Comparison of ENCODE assay signal across 13 cellular contexts in the genomic region with DNA sequence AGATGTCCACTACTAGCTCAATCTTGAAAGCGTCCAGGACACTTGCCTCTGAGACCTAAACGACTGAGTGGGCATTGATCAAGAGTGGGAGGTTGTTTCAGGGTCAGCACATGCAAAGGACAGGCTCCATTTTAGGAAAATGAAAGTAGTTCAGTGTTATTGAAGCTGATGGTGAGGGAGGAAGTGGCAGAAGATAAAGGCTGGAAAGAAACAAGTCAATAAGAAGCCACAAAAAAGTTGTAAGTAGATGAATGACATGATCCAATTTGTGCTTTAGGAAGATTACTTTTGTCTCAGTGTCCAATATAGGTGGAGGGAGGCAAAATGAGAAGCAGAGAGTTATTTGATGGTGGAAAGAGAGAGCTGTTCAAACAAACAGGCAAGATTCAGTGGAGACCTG. TPM values are rescaled to one million over a fixed set of nuclear protein-coding genes. Genes with fewer than 3 reads are reported as not detected.
DNase-seq lines count a peak whose midpoint lies in the region; ATAC-seq, FAIRE-seq and TF ChIP-seq lines count a peak whose summit lies in the region.
"Had no signal": no experiment of that assay in that cellular context is flagged by ENCODE, and none has a peak within 500 bp of the region (broad histone marks: within the 10 kb centered on the region; RNA-seq: fewer than 3 reads in every experiment).

No MANE protein-coding gene starts in this region.

- no peaks in the 10 kb centered on the region for H3K9me3 Mint-ChIP-seq in T-helper 2 cell treated with Interferon-gamma antibody and Interleukin-4, amounts not matched to agents 5 μg/mL and 100 μg/mL, for 36 hours

- peaks cover 65% of the 10 kb centered on the region for H3K4me1 Mint-ChIP-seq in T-helper 2 cell treated with Interferon-gamma antibody and Interleukin-4, amounts not matched to agents 5 μg/mL and 100 μg/mL, for 36 hours (ENCODE audit: low read depth)

- no peak for FAIRE-seq in HepG2 (lab: Jason Lieb, UNC)

- peak overlapping the region; percentile 68 to 69 (median 69) for H3K4me3 ChIP-seq in HepG2 (replicated peaks in 1 of 3; ENCODE audit: insufficient read depth in 1 of 3, low read depth in 2 of 3, low read length in 3 of 3)
- H3K4me3 ChIP-seq: GM23248, lung had no signal

- peaks cover 14% of the 10 kb centered on the region for H3K36me3 Mint-ChIP-seq in T-helper 2 cell treated with Interferon-gamma antibody and Interleukin-4, amounts not matched to agents 5 μg/mL and 100 μg/mL, for 36 hours (ENCODE audit: low read depth)

- no peak overlapping the region for H3K27ac ChIP-seq in HepG2 (ENCODE audit: extremely low read length, insufficient read depth, low read length)
- H3K27ac ChIP-seq: GM23248 had no signal

- intact Hi-C loops in HepG2 (cut with micrococcal nuclease; ENCODE audit: unreplicated experiment) = no loop called here

- TF ChIP-seq CTCF in HepG2 (CRISPR knock-in tag; IDR thresholded peaks at IDR 0.05) = no peak

- peaks cover 74% of the 10 kb centered on the region for H3K4me1 ChIP-seq in HepG2 (ENCODE audit: insufficient read depth, low read length)

- CTCF ChIA-PET in HepG2 (lab: Yijun Ruan, JAX; ENCODE audit: low intra/inter-chr PET ratio, low total read pairs) = no interaction called here

- no peaks in the 10 kb centered on the region for H3K27me3 ChIP-seq in HepG2 (ENCODE audit: control insufficient read depth in 1 of 2, insufficient read depth in 2 of 2, low read length in 2 of 2)

- DNase-seq in T-helper 2 cell treated with Interferon-gamma antibody and Interleukin-4, amounts not matched to agents 5 μg/mL and 100 μg/mL, for 36 hours (ENCODE audit: low spot score) = no peak
- DNase-seq in HepG2 (ENCODE audit: low spot score) = no peak
- no peak for DNase-seq in effector CD4-positive, alpha-beta T cell
- DNase-seq in stimulated activated naive CD4-positive, alpha-beta T cell treated with Interleukin-2 at 50 U/mL for 16 hours (lab: John Stamatoyannopoulos, UW) = no peak
- no peak for DNase-seq in NCI-H526 (lab: John Stamatoyannopoulos, UW)
- DNase-seq: activated gamma-delta T cell, COR-L47, GM23248, NCI-H1436, NCI-H524 treated with DMSO at 0.1 percent for 48 hours had no signal

- no peak for TF ChIP-seq POLR2A in HepG2 (IDR thresholded peaks at IDR 0.05; ENCODE audit: insufficient read depth in 1 of 2, low read depth in 2 of 2, low read length in 2 of 2)

- H4K20me1 ChIP-seq in HepG2 (ENCODE audit: insufficient read depth, low read length) = no peaks in the 10 kb centered on the region

- peak overlapping the region; percentile 65 for H3K4me3 Mint-ChIP-seq in T-helper 2 cell treated with Interferon-gamma antibody and Interleukin-4, amounts not matched to agents 5 μg/mL and 100 μg/mL, for 36 hours

- POLR2A ChIA-PET in HepG2 (lab: Yijun Ruan, JAX) = interaction anchor here (0.8 to 1.2 kb wide), 3 partner anchors 9 to 15 kb away, joined by 3 read pairs; no protein-coding TSS in a partner anchor

- H3K9me3 ChIP-seq in HepG2 (ENCODE audit: low read length) = no peaks in the 10 kb centered on the region

- WGBS in HepG2 (ENCODE audit: low lambda C conversion rate) = 47% methylated on average over 2 of the region's 2 CpGs

- no peak for TF ChIP-seq RAD21 in HepG2 (CRISPR knock-in tag; IDR thresholded peaks at IDR 0.05)

- H3K27me3 Mint-ChIP-seq in T-helper 2 cell treated with Interferon-gamma antibody and Interleukin-4, amounts not matched to agents 5 μg/mL and 100 μg/mL, for 36 hours (ENCODE audit: low read depth) = no peaks in the 10 kb centered on the region

- TF ChIP-seq EP300 in HepG2 (IDR thresholded peaks at IDR 0.05; ENCODE audit: low read depth in 2 of 2, low read length in 2 of 2) (no peak), HepG2 (CRISPR knock-in tag; IDR thresholded peaks at IDR 0.05; ENCODE audit: borderline replicate concordance) (no peak)

- peaks cover 2 to 14% of the 10 kb centered on the region in 2 experiments; a peak in 2 of 5 replicates for H3K36me3 ChIP-seq in HepG2 (replicated peaks in 1 of 2; ENCODE audit: control insufficient read depth in 1 of 2, insufficient read depth in 2 of 2, low read length in 2 of 2)

- peak overlapping the region; percentile 84 for H3K27ac Mint-ChIP-seq in T-helper 2 cell treated with Interferon-gamma antibody and Interleukin-4, amounts not matched to agents 5 μg/mL and 100 μg/mL, for 36 hours

- H3K79me2 ChIP-seq in HepG2 (ENCODE audit: insufficient read depth, low read length) = peaks cover 52% of the 10 kb centered on the region

- ATAC-seq in GM18517 (IDR thresholded peaks at IDR 0.05; ENCODE audit: unreplicated experiment) (peak; percentile 69), GM21381 (IDR thresholded peaks at IDR 0.05; ENCODE audit: unreplicated experiment) (peak; percentile 44), HepG2 (no peak)

- in situ Hi-C loops in HepG2 (cut with HindIII; ENCODE audit: extremely low pct_ligation_motif_present, low pct_unique_long_range_greater_than_20kb) = no loop called here

- H2AFZ ChIP-seq in HepG2 (ENCODE audit: low read length) = no peak overlapping the region
- H2AFZ ChIP-seq: GM23248 had no signal

- no TSS peak for BruUV-seq in HepG2 (replicated peaks; lab: Mats Ljungman, UMichigan)

- peak overlapping the region; percentile 67 for H3K4me2 ChIP-seq in HepG2 (ENCODE audit: low read depth, low read length)

- H3K9ac ChIP-seq in HepG2 (ENCODE audit: insufficient read depth, low read depth, low read length) = peak overlapping the region; percentile 71; the same call in 1 of the 2 replicates
- H3K9ac ChIP-seq: GM23248 had no signal

TF ChIP-seq in HepG2, 621 proteins besides CTCF, POLR2A, EP300 and RAD21:
- no peak for TF ChIP-seq MED1 (CRISPR knock-in tag; IDR thresholded peaks at IDR 0.05)
- TF ChIP-seq, protein P1, sequence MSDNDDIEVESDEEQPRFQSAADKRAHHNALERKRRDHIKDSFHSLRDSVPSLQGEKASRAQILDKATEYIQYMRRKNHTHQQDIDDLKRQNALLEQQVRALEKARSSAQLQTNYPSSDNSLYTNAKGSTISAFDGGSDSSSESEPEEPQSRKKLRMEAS (IDR thresholded peaks at IDR 0.05) = peak; percentile 42; the same call in 1 of the 2 replicates
- TF ChIP-seq ZNF879 (CRISPR knock-in tag; IDR thresholded peaks at IDR 0.05) = no peak

RNA-seq across cellular contexts. Expression of a gene that starts 22.0 kb away (rescaled TPM):
- not detected in 2 replicates for total RNA-seq in HepG2 (2016; rRNA removed; fragmentation: Illumina TruSeq; extraction: Trizol)
- total RNA-seq in HepG2 (2016; cell fraction: cytosol; rRNA removed; fragmentation: Illumina TruSeq; extraction: Trizol; ENCODE audit: low read depth) = not detected in 2 replicates
- total RNA-seq in HepG2 (2016; cell fraction: insoluble cytoplasmic fraction; rRNA removed; fragmentation: Illumina TruSeq; extraction: Trizol) = not detected in 2 replicates
- total RNA-seq in HepG2 (2016; cell fraction: membrane; rRNA removed; fragmentation: Illumina TruSeq; extraction: Trizol) = not detected in 2 replicates
- not detected in 2 replicates for total RNA-seq in HepG2 (2016; cell fraction: nucleus; rRNA removed; fragmentation: Illumina TruSeq; extraction: Trizol)
- polyA plus RNA-seq in HepG2 (2011; rRNA removed) = not detected in 2 replicates
- not detected in 2 replicates for polyA plus RNA-seq in HepG2 (2011; cell fraction: cytosol; rRNA removed)
- polyA plus RNA-seq in HepG2 (2011; cell fraction: nucleus; rRNA removed) = not detected in 2 replicates
- not detected in 2 replicates for polyA plus RNA-seq in HepG2 (2012)
- polyA plus RNA-seq in HepG2 (2016; cell fraction: cytosol; fragmentation: Illumina TruSeq; extraction: Trizol; ENCODE audit: low read depth) = not detected in 2 replicates
- not detected in 2 replicates for polyA plus RNA-seq in HepG2 (2016; cell fraction: insoluble cytoplasmic fraction; fragmentation: Illumina TruSeq; extraction: Trizol; ENCODE audit: low read depth)
- polyA plus RNA-seq in HepG2 (2016; cell fraction: membrane; fragmentation: Illumina TruSeq; extraction: Trizol; ENCODE audit: low read depth) = not detected in 2 replicates
- not detected in 2 replicates for polyA plus RNA-seq in HepG2 (2016; cell fraction: nucleus; fragmentation: Illumina TruSeq; extraction: Trizol; ENCODE audit: insufficient read depth, low read depth)
- polyA minus RNA-seq in HepG2 (2011; rRNA and poly(A)+ RNA removed; ENCODE audit: low replicate concordance) = not detected in 2 replicates
- polyA minus RNA-seq in HepG2 (2011; cell fraction: cytosol; rRNA and poly(A)+ RNA removed) = not detected in 2 replicates
- not detected in 2 replicates for polyA minus RNA-seq in HepG2 (2011; cell fraction: nucleus; rRNA and poly(A)+ RNA removed)

RNA-seq across cellular contexts. Expression of a gene that starts 33.9 kb away (rescaled TPM):
- total RNA-seq in HepG2 (2016; rRNA removed; fragmentation: Illumina TruSeq; extraction: Trizol) = not detected in 2 replicates
- total RNA-seq in HepG2 (2016; cell fraction: cytosol; rRNA removed; fragmentation: Illumina TruSeq; extraction: Trizol; ENCODE audit: low read depth) = not detected in 2 replicates
- not detected in 2 replicates for total RNA-seq in HepG2 (2016; cell fraction: insoluble cytoplasmic fraction; rRNA removed; fragmentation: Illumina TruSeq; extraction: Trizol)
- total RNA-seq in HepG2 (2016; cell fraction: membrane; rRNA removed; fragmentation: Illumina TruSeq; extraction: Trizol) = not detected in 2 replicates
- not detected in 2 replicates for total RNA-seq in HepG2 (2016; cell fraction: nucleus; rRNA removed; fragmentation: Illumina TruSeq; extraction: Trizol)
- polyA plus RNA-seq in HepG2 (2011; rRNA removed) = not detected in 2 replicates
- not detected in 2 replicates for polyA plus RNA-seq in HepG2 (2011; cell fraction: cytosol; rRNA removed)
- not detected in 2 replicates for polyA plus RNA-seq in HepG2 (2011; cell fraction: nucleus; rRNA removed)
- polyA plus RNA-seq in HepG2 (2012) = not detected in 2 replicates
- polyA plus RNA-seq in HepG2 (2016; cell fraction: cytosol; fragmentation: Illumina TruSeq; extraction: Trizol; ENCODE audit: low read depth) = not detected in 2 replicates
- not detected in 2 replicates for polyA plus RNA-seq in HepG2 (2016; cell fraction: insoluble cytoplasmic fraction; fragmentation: Illumina TruSeq; extraction: Trizol; ENCODE audit: low read depth)
- not detected in 2 replicates for polyA plus RNA-seq in HepG2 (2016; cell fraction: membrane; fragmentation: Illumina TruSeq; extraction: Trizol; ENCODE audit: low read depth)
- polyA plus RNA-seq in HepG2 (2016; cell fraction: nucleus; fragmentation: Illumina TruSeq; extraction: Trizol; ENCODE audit: insufficient read depth, low read depth) = not detected in 2 replicates
- polyA minus RNA-seq in HepG2 (2011; rRNA and poly(A)+ RNA removed; ENCODE audit: low replicate concordance) = 0.02 TPM in 1 of 2 replicates, not detected in the other
- polyA minus RNA-seq in HepG2 (2011; cell fraction: cytosol; rRNA and poly(A)+ RNA removed) = not detected in 2 replicates
- polyA minus RNA-seq in HepG2 (2011; cell fraction: nucleus; rRNA and poly(A)+ RNA removed) = not detected in 2 replicates
